ENCODE assay signal across 2 cellular contexts in the genomic region with DNA sequence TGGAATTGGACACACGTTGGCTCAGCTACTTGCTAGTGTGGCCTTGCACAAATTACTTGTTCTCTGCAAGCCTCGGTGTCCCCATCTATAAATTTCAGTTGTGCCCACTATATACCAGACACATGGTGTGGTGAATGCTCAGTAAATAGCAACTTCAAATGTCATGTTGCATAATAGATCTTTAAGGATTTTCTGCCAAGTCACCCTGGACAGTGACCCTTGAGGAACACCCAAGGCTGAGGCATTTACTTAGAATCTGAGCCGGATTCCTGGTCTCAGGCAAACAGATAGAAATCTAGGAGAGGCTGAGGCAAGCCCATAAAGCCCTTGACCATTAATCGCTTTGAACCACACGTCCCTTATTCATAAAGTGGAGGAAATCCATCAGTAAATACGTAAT.
TF ChIP-seq lines count a peak whose summit lies in the region.

No MANE protein-coding gene starts in this region.

TF ChIP-seq in IMR-90, 13 proteins besides CTCF, POLR2A, EP300 and RAD21:
- peak; percentile 79 for TF ChIP-seq NFE2L2 (IDR thresholded peaks at IDR 0.05; ENCODE audit: low read depth, low read length)
- no peak for TF ChIP-seq MXI1 (IDR thresholded peaks at IDR 0.05; ENCODE audit: borderline replicate concordance, low read depth, low read length)
- TF ChIP-seq CEBPB (IDR thresholded peaks at IDR 0.05; ENCODE audit: low read depth, low read length) = peak; percentile 50; the same call in 1 of the 2 replicates

TF ChIP-seq in H1, 55 proteins besides CTCF, POLR2A, EP300 and RAD21:
- TF ChIP-seq SAP30 (IDR thresholded peaks at IDR 0.05; ENCODE audit: insufficient read depth, insufficient replicate concordance, low read length) (no peak), BACH1 (IDR thresholded peaks at IDR 0.05; ENCODE audit: low read length) (0 out of 2 replicates have a peak, but pooled peaks have one; percentile 14), ASH2L (IDR thresholded peaks at IDR 0.05; ENCODE audit: low read length) (no peak)
